ENCODE assay signal across 14 cellular contexts in the genomic region with DNA sequence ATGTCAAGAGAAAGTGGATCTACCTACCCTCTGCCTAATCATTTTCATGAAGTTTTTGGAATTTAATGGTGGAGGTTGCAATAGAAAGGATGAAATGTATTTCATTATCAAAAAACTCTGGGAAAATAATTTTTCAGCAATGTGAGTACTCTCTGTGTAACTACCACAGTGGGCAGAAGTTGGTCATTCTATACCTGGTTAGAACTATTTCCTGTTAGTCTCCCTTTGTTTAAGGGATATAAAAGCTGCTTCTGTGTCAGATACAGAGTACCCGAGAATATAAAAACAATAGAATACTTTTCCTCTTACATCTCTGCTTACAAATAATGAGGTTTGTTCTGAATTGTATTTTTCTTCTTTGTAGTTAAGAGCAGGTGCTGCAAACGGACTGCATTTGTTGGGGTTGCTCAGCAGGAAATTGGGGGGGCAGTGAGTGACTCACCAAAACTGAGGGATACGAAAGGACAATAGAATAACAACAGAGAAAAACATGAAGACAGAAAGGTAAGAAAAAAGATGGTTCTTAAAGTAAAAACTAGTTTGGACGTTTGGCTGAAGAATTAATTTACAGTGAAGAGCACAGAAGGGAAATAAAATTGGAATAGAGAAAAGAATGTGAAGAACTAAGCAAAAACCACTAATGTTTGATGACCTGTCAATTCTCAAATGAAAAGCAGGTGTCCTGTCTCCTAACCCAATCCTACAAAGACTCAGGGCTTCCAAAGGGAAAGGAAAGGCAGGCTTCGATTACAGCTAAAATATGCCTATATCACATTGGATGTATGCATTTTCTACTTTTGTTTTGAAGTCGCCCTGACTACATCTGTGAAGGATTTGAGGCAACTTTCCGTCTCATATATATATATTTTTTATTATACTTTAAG.
DNase-seq lines count a peak whose midpoint lies in the region; ATAC-seq and TF ChIP-seq lines count a peak whose summit lies in the region.
"Had no signal": no experiment of that assay in that cellular context is flagged by ENCODE, and none has a peak within 500 bp of the region (broad histone marks: within the 10 kb centered on the region; RNA-seq: fewer than 3 reads in every experiment).

No MANE protein-coding gene starts in this region.

- H3K4me3 Mint-ChIP-seq in CD4-positive, alpha-beta T cell, result no peak overlapping the region
- H3K4me3 Mint-ChIP-seq: B cell; naive thymus-derived CD4-positive, alpha-beta T cell had no signal

- TF ChIP-seq CTCF in CD4-positive, alpha-beta T cell (IDR thresholded peaks at IDR 0.05), result no peak
- no peak for TF ChIP-seq CTCF in adrenal gland (IDR thresholded peaks at IDR 0.05)

- peak; percentile 37 for DNase-seq in AG08395 (ENCODE audit: low spot score)
- peak; percentile 41 for DNase-seq in astrocyte of the hippocampus (ENCODE audit: low read depth, low spot score)
- DNase-seq in iris pigment epithelial cell (ENCODE audit: low read depth), result peak; percentile 75
- no peak for DNase-seq in DMS79 (lab: John Stamatoyannopoulos, UW)
- no peak for DNase-seq in CD4-positive, alpha-beta T cell
- DNase-seq in adrenal gland, result no peak
- DNase-seq: GDM1; naive thymus-derived CD4-positive, alpha-beta T cell; NCI-H2029; uterus had no signal

- 50 to 60% (median 54%) methylated on average over 7 of the region's 7 CpGs for WGBS in adrenal gland, 4 donors

- POLR2A ChIA-PET in CD4-positive, alpha-beta T cell (lab: Charles Lee), result no interaction called here

- H3K9me3 Mint-ChIP-seq in CD4-positive, alpha-beta T cell, result peaks cover 4% of the 10 kb centered on the region

- H3K36me3 ChIP-seq in HUES48 (ENCODE audit: control insufficient read depth, insufficient read depth, low read length), result no peaks in the 10 kb centered on the region
- H3K36me3 ChIP-seq in adrenal gland (replicated peaks in 1 of 2), result no peaks in the 10 kb centered on the region
- H3K36me3 ChIP-seq: uterus had no signal

- intact Hi-C loops in CD4-positive, alpha-beta T cell (cut with DNase I, micrococcal nuclease), result no loop called here
- intact Hi-C loops in adrenal gland (cut with DNase I), result no loop called here

- no peak for ATAC-seq in CD4-positive, alpha-beta T cell (ENCODE audit: poor library complexity)
- no peak for ATAC-seq in GM21528 (IDR thresholded peaks at IDR 0.05; ENCODE audit: low FRiP score, unreplicated experiment)
- ATAC-seq: naive thymus-derived CD4-positive, alpha-beta T cell had no signal

- no peaks in the 10 kb centered on the region for H3K27me3 Mint-ChIP-seq in CD4-positive, alpha-beta T cell
- H3K27me3 Mint-ChIP-seq: B cell; naive thymus-derived CD4-positive, alpha-beta T cell had no signal

- no peaks in the 10 kb centered on the region for H3K4me1 Mint-ChIP-seq in CD4-positive, alpha-beta T cell (ENCODE audit: low read depth)
- H3K4me1 Mint-ChIP-seq: B cell; naive thymus-derived CD4-positive, alpha-beta T cell had no signal

- no peak overlapping the region for H3K9ac ChIP-seq in HUES48 (ENCODE audit: low read depth, low read length)

- H3K36me3 Mint-ChIP-seq in CD4-positive, alpha-beta T cell (ENCODE audit: low read depth), result no peaks in the 10 kb centered on the region
- H3K36me3 Mint-ChIP-seq: naive thymus-derived CD4-positive, alpha-beta T cell had no signal

- no peak for TF ChIP-seq POLR2A in adrenal gland (IDR thresholded peaks at IDR 0.05)

- H3K27me3 ChIP-seq in HUES48 (ENCODE audit: control insufficient read depth, insufficient read depth, low read length) (no peaks in the 10 kb centered on the region), adrenal gland (no peaks in the 10 kb centered on the region)
- H3K27me3 ChIP-seq in CD4-positive, alpha-beta T cell (ENCODE audit: control insufficient read depth, insufficient read depth, low read length), result no peaks in the 10 kb centered on the region
- H3K27me3 ChIP-seq: uterus had no signal

- H3K4me1 ChIP-seq in HUES48 (ENCODE audit: control insufficient read depth, insufficient read depth, low read length), result peaks cover 15% of the 10 kb centered on the region; the same call in 1 of the 2 replicates
- no peaks in the 10 kb centered on the region for H3K4me1 ChIP-seq in adrenal gland (replicated peaks in 1 of 2)
- H3K4me1 ChIP-seq: uterus had no signal

- no peaks in the 10 kb centered on the region for H3K9me3 ChIP-seq in HUES48 (ENCODE audit: control insufficient read depth, insufficient read depth, low read length)
- no peaks in the 10 kb centered on the region for H3K9me3 ChIP-seq in CD4-positive, alpha-beta T cell (ENCODE audit: control insufficient read depth, low read length)
- H3K9me3 ChIP-seq in adrenal gland (replicated peaks in 1 of 3), result no peaks in the 10 kb centered on the region
- H3K9me3 ChIP-seq: uterus had no signal

- CTCF ChIA-PET in CD4-positive, alpha-beta T cell (lab: Charles Lee), result no interaction called here

- H3K27ac ChIP-seq in HUES48 (ENCODE audit: low read depth, low read length), result peak overlapping the region; percentile 80
- H3K27ac ChIP-seq in CD4-positive, alpha-beta T cell (ENCODE audit: low read depth, low read length), result no peak overlapping the region
- H3K27ac ChIP-seq in adrenal gland, result no peak overlapping the region
- H3K27ac ChIP-seq: epithelial cell of prostate, uterus had no signal

- H3K4me3 ChIP-seq in HUES48 (ENCODE audit: low read depth, low read length) (peak overlapping the region; percentile 6; the same call in 1 of the 2 replicates), adrenal gland (no peak overlapping the region)
- H3K4me3 ChIP-seq: uterus had no signal

- H3K27ac Mint-ChIP-seq in CD4-positive, alpha-beta T cell, result no peak overlapping the region
- H3K27ac Mint-ChIP-seq: B cell; naive thymus-derived CD4-positive, alpha-beta T cell had no signal

Comparison
In these comparisons a context has a peak if more than half of its experiments do, and no peak if none do; other contexts are left out.
1. DNase-seq: peak in AG08395 (single experiment), astrocyte of the hippocampus (single experiment) and iris pigment epithelial cell (single experiment); none in DMS79 (single experiment), CD4-positive, alpha-beta T cell (0 of 10) and adrenal gland (0 of 7).